In the genomic region with DNA sequence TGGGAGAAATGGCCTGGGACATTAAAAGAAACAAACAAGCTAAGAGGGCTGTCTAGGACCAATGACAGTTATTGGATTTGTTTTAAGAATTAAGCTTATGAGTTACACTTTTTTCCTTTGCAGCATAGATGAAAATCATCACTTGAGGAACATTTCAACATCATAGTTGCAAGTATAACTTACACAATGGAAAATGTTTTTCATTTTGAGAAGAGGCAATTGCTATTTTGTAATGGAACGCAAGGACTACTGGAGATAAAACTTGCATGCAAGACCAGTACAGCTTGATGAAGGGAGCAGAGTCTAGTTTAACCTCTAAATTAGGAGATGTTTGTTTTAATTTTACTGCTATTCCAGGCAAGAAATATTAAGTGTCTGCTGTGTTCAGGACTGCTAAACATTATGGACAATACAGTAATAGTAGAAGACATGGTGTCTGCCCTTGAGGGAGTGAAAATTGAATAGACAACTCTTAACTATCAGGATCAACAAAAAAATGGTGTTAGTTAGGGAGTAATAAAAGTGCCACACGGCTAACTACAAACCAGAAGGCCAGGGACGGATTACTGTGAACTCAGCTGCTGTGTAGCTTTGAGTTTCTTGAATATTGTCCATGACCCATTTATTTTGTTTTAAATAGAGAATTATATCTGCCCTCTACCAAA, we compare ENCODE assay signal across 1 cellular context.
TF ChIP-seq lines count a peak whose summit lies in the region.

No MANE protein-coding gene starts in this region.

TF ChIP-seq in WTC11, 78 proteins besides CTCF, POLR2A, EP300 and RAD21 (continued from another document):
- TF ChIP-seq, protein P1, sequence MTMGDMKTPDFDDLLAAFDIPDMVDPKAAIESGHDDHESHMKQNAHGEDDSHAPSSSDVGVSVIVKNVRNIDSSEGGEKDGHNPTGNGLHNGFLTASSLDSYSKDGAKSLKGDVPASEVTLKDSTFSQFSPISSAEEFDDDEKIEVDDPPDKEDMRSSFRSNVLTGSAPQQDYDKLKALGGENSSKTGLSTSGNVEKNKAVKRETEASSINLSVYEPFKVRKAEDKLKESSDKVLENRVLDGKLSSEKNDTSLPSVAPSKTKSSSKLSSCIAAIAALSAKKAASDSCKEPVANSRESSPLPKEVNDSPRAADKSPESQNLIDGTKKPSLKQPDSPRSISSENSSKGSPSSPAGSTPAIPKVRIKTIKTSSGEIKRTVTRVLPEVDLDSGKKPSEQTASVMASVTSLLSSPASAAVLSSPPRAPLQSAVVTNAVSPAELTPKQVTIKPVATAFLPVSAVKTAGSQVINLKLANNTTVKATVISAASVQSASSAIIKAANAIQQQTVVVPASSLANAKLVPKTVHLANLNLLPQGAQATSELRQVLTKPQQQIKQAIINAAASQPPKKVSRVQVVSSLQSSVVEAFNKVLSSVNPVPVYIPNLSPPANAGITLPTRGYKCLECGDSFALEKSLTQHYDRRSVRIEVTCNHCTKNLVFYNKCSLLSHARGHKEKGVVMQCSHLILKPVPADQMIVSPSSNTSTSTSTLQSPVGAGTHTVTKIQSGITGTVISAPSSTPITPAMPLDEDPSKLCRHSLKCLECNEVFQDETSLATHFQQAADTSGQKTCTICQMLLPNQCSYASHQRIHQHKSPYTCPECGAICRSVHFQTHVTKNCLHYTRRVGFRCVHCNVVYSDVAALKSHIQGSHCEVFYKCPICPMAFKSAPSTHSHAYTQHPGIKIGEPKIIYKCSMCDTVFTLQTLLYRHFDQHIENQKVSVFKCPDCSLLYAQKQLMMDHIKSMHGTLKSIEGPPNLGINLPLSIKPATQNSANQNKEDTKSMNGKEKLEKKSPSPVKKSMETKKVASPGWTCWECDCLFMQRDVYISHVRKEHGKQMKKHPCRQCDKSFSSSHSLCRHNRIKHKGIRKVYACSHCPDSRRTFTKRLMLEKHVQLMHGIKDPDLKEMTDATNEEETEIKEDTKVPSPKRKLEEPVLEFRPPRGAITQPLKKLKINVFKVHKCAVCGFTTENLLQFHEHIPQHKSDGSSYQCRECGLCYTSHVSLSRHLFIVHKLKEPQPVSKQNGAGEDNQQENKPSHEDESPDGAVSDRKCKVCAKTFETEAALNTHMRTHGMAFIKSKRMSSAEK (CRISPR knock-in tag; IDR thresholded peaks at IDR 0.05; ENCODE audit: borderline replicate concordance): no peak
- TF ChIP-seq FOXK1 (CRISPR knock-in tag; IDR thresholded peaks at IDR 0.05) (no peak), ZNF121 (CRISPR knock-in tag; IDR thresholded peaks at IDR 0.05) (no peak), FOXP1 (CRISPR knock-in tag; IDR thresholded peaks at IDR 0.05; ENCODE audit: borderline replicate concordance) (no peak), IRF2 (CRISPR knock-in tag; IDR thresholded peaks at IDR 0.05; ENCODE audit: borderline replicate concordance, low read depth) (no peak), RELA (CRISPR knock-in tag; IDR thresholded peaks at IDR 0.05; ENCODE audit: borderline replicate concordance) (no peak), GRHL2 (CRISPR knock-in tag; IDR thresholded peaks at IDR 0.05; ENCODE audit: insufficient replicate concordance, severe bottlenecking) (no peak), NR3C1 (CRISPR knock-in tag; conservative IDR thresholded peaks at IDR 0.05; ENCODE audit: low read depth) (no peak)
- TF ChIP-seq, protein P2, sequence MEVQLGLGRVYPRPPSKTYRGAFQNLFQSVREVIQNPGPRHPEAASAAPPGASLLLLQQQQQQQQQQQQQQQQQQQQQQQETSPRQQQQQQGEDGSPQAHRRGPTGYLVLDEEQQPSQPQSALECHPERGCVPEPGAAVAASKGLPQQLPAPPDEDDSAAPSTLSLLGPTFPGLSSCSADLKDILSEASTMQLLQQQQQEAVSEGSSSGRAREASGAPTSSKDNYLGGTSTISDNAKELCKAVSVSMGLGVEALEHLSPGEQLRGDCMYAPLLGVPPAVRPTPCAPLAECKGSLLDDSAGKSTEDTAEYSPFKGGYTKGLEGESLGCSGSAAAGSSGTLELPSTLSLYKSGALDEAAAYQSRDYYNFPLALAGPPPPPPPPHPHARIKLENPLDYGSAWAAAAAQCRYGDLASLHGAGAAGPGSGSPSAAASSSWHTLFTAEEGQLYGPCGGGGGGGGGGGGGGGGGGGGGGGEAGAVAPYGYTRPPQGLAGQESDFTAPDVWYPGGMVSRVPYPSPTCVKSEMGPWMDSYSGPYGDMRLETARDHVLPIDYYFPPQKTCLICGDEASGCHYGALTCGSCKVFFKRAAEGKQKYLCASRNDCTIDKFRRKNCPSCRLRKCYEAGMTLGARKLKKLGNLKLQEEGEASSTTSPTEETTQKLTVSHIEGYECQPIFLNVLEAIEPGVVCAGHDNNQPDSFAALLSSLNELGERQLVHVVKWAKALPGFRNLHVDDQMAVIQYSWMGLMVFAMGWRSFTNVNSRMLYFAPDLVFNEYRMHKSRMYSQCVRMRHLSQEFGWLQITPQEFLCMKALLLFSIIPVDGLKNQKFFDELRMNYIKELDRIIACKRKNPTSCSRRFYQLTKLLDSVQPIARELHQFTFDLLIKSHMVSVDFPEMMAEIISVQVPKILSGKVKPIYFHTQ (CRISPR knock-in tag; IDR thresholded peaks at IDR 0.05): no peak
- TF ChIP-seq, protein P3, sequence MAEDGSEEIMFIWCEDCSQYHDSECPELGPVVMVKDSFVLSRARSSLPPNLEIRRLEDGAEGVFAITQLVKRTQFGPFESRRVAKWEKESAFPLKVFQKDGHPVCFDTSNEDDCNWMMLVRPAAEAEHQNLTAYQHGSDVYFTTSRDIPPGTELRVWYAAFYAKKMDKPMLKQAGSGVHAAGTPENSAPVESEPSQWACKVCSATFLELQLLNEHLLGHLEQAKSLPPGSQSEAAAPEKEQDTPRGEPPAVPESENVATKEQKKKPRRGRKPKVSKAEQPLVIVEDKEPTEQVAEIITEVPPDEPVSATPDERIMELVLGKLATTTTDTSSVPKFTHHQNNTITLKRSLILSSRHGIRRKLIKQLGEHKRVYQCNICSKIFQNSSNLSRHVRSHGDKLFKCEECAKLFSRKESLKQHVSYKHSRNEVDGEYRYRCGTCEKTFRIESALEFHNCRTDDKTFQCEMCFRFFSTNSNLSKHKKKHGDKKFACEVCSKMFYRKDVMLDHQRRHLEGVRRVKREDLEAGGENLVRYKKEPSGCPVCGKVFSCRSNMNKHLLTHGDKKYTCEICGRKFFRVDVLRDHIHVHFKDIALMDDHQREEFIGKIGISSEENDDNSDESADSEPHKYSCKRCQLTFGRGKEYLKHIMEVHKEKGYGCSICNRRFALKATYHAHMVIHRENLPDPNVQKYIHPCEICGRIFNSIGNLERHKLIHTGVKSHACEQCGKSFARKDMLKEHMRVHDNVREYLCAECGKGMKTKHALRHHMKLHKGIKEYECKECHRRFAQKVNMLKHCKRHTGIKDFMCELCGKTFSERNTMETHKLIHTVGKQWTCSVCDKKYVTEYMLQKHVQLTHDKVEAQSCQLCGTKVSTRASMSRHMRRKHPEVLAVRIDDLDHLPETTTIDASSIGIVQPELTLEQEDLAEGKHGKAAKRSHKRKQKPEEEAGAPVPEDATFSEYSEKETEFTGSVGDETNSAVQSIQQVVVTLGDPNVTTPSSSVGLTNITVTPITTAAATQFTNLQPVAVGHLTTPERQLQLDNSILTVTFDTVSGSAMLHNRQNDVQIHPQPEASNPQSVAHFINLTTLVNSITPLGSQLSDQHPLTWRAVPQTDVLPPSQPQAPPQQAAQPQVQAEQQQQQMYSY (CRISPR knock-in tag; IDR thresholded peaks at IDR 0.05): no peak
- TF ChIP-seq, protein P4, sequence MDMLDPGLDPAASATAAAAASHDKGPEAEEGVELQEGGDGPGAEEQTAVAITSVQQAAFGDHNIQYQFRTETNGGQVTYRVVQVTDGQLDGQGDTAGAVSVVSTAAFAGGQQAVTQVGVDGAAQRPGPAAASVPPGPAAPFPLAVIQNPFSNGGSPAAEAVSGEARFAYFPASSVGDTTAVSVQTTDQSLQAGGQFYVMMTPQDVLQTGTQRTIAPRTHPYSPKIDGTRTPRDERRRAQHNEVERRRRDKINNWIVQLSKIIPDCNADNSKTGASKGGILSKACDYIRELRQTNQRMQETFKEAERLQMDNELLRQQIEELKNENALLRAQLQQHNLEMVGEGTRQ (CRISPR knock-in tag; IDR thresholded peaks at IDR 0.05): no peak
